In the genomic region with DNA sequence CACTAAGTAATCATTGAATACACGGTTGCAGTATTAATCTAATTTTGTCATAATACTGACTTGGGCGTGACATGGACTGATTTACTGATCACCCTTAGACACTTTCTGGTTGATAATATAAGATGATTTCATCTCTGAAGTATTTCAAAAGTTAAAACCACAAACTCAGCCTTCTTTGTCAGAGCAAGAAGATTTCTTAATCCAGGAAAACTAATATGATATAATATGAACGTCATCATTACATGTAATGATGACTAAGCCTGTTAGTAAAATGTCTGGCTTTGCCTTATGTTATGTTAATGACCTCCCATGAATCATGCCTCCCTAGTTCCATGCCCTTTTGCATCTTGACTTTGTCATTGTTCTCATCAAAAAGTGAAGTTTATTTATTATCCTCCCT, we compare ENCODE assay signal across 15 cellular contexts.
DNase-seq lines count a peak whose midpoint lies in the region; ATAC-seq and TF ChIP-seq lines count a peak whose summit lies in the region.
"Had no signal": no experiment of that assay in that cellular context is flagged by ENCODE, and none has a peak within 500 bp of the region (broad histone marks: within the 10 kb centered on the region; RNA-seq: fewer than 3 reads in every experiment).

No MANE protein-coding gene starts in this region.

- TF ChIP-seq POLR2A in IMR-90 (IDR thresholded peaks at IDR 0.05; ENCODE audit: low read depth, low read length), result no peak

- CTCF ChIA-PET in IMR-90 (lab: Yijun Ruan, JAX), result no interaction called here

- intact Hi-C loops in IMR-90 (cut with micrococcal nuclease), result no loop called here
- intact Hi-C loops in left cardiac atrium (cut with DNase I), result no loop called here

- dilution Hi-C loops in IMR-90 (cut with HindIII; ENCODE audit: low sequenced_read_pairs, unreplicated experiment), result no loop called here

- H4K5ac ChIP-seq in IMR-90 (ENCODE audit: low read depth, low read length), result no peak overlapping the region

- BruUV-seq in IMR-90 (replicated peaks; lab: Mats Ljungman, UMichigan), result no TSS peak

- DNase-seq in AG09309 (ENCODE audit: low read depth) (peak; percentile 17), IMR-90 (peak; percentile 87), cardiac fibroblast (ENCODE audit: low read depth in 2 of 2) (peak; percentile 64 to 94), mesenchymal stem cell (peak; percentile 58), left cardiac atrium (no peak), epidermal melanocyte (ENCODE audit: insufficient read length, low spot score) (no peak)
- DNase-seq in activated naive CD4-positive, alpha-beta T cell treated with Interleukin-2 at 50 U/mL for 16 hours, result no peak
- DNase-seq: activated naive CD4-positive, alpha-beta T cell treated with anti-CD3 and anti-CD28 coated beads for 36 hours; C1 segment of cervical spinal cord; GOT3; NK-92 treated with Interleukin-12 subunit alpha and Interleukin-12 subunit beta, amount 100 ng/mL, for 24 hours had no signal

- TF ChIP-seq CTCF in AG09309 (IDR thresholded peaks at IDR 0.05; ENCODE audit: control insufficient read depth, insufficient read depth, low read depth, low read length, missing control alignments), result no peak
- no peak for TF ChIP-seq CTCF in IMR-90 (conservative IDR thresholded peaks at IDR 0.05; ENCODE audit: low read depth, low read length)
- TF ChIP-seq CTCF in cardiac fibroblast (IDR thresholded peaks at IDR 0.05; ENCODE audit: low read depth, low read length), result no peak

- H3K23ac ChIP-seq in IMR-90 (ENCODE audit: low read depth, low read length) (no peak overlapping the region), mesenchymal stem cell (ENCODE audit: low read length in 2 of 2) (no peak overlapping the region)

- H4K8ac ChIP-seq in IMR-90 (ENCODE audit: low read depth in 2 of 2, low read length in 2 of 2), result no peak overlapping the region
- H4K8ac ChIP-seq in mesenchymal stem cell (ENCODE audit: low read length), result no peak overlapping the region

- no peak overlapping the region for H2AK9ac ChIP-seq in IMR-90 (replicated peaks; ENCODE audit: low read depth, low read length, poor library complexity)

- ATAC-seq in IMR-90 (ENCODE audit: low read depth) (peak; percentile 57), left cardiac atrium (no peak), GM21737 (IDR thresholded peaks at IDR 0.05; ENCODE audit: unreplicated experiment) (no peak)

- no peak overlapping the region for H4K91ac ChIP-seq in IMR-90 (ENCODE audit: insufficient read depth, low read depth, low read length)
- H4K91ac ChIP-seq in mesenchymal stem cell (ENCODE audit: low read length), result no peak overlapping the region

- H2BK5ac ChIP-seq in IMR-90 (ENCODE audit: low read depth, low read length, poor library complexity, severe bottlenecking) (no peak overlapping the region), mesenchymal stem cell (ENCODE audit: low read depth, low read length, poor library complexity, severe bottlenecking) (no peak overlapping the region)

- H3K27ac ChIP-seq in IMR-90 (ENCODE audit: insufficient read depth, low read length), result no peak overlapping the region
- no peak overlapping the region for H3K27ac ChIP-seq in mesenchymal stem cell (ENCODE audit: low read length, poor library complexity, severe bottlenecking)
- H3K27ac ChIP-seq: parathyroid adenoma, tibial nerve, VCaP had no signal

- no peaks in the 10 kb centered on the region for H4K20me1 ChIP-seq in IMR-90 (ENCODE audit: insufficient read depth, low read length)

- H3K56ac ChIP-seq in IMR-90 (ENCODE audit: extremely low read depth, insufficient read depth, low read length), result no peak overlapping the region

- no peaks in the 10 kb centered on the region for H3K27me3 ChIP-seq in IMR-90 (ENCODE audit: control insufficient read depth, insufficient read depth, low read length)
- no peaks in the 10 kb centered on the region for H3K27me3 ChIP-seq in mesenchymal stem cell (ENCODE audit: control insufficient read depth in 1 of 2, insufficient read depth in 1 of 2, low read length in 2 of 2)
- H3K27me3 ChIP-seq: tibial nerve had no signal

- in situ Hi-C loops in IMR-90 (cut with MboI; ENCODE audit: low sequenced_read_pairs), result no loop called here

- TF ChIP-seq RAD21 in IMR-90 (IDR thresholded peaks at IDR 0.05; ENCODE audit: low read length), result no peak

- H2BK120ac ChIP-seq in IMR-90 (ENCODE audit: low read depth, low read length), result no peak overlapping the region
- no peak overlapping the region for H2BK120ac ChIP-seq in mesenchymal stem cell (ENCODE audit: low read depth, low read length)

- H2BK20ac ChIP-seq in IMR-90 (ENCODE audit: low read depth, low read length), result no peak overlapping the region

- H3K4me1 ChIP-seq in IMR-90 (ENCODE audit: control insufficient read depth, insufficient read depth, low read length), result 0 out of 2 replicates have a peak, but pooled peaks cover 1% of the 10 kb centered on the region
- no peaks in the 10 kb centered on the region for H3K4me1 ChIP-seq in mesenchymal stem cell (ENCODE audit: control insufficient read depth, insufficient read depth, low read depth, low read length)
- H3K4me1 ChIP-seq: parathyroid adenoma, tibial nerve had no signal

- H3K14ac ChIP-seq in IMR-90 (replicated peaks; ENCODE audit: low read depth, low read length) (no peak overlapping the region), mesenchymal stem cell (ENCODE audit: low read length in 2 of 2) (no peak overlapping the region)

- no peaks in the 10 kb centered on the region for H3K9me1 ChIP-seq in IMR-90 (ENCODE audit: insufficient read depth, low read length)

- no peaks in the 10 kb centered on the region for H3K79me1 ChIP-seq in IMR-90 (ENCODE audit: low read depth in 1 of 2, low read length in 2 of 2)
- H3K79me1 ChIP-seq in mesenchymal stem cell (replicated peaks; ENCODE audit: low read length, poor library complexity, severe bottlenecking), result no peaks in the 10 kb centered on the region

- WGBS in IMR-90 (ENCODE audit: extremely low coverage in 2 of 2, insufficient read length in 1 of 2), 2 experiments, result no CpG with 5 or more reads among the region's 3 CpGs
- 57% methylated on average over 1 of the region's 3 CpGs for WGBS in mesenchymal stem cell

- no peak overlapping the region for H2BK15ac ChIP-seq in IMR-90 (ENCODE audit: low read depth, low read length)
- no peak overlapping the region for H2BK15ac ChIP-seq in mesenchymal stem cell (ENCODE audit: low read depth, poor library complexity, severe bottlenecking)

- H3K9ac ChIP-seq in IMR-90 (ENCODE audit: low read depth, low read length) (no peak overlapping the region), mesenchymal stem cell (ENCODE audit: low read length) (no peak overlapping the region)
- H3K9ac ChIP-seq: parathyroid adenoma had no signal

- POLR2A ChIA-PET in IMR-90 (lab: Charles Lee; ENCODE audit: unreplicated experiment), result no interaction called here

- H2AK5ac ChIP-seq in IMR-90 (ENCODE audit: low read depth, low read length), result no peak overlapping the region
- no peak overlapping the region for H2AK5ac ChIP-seq in mesenchymal stem cell (ENCODE audit: low read length, severe bottlenecking)

- no peak overlapping the region for H2BK12ac ChIP-seq in mesenchymal stem cell (ENCODE audit: low read length in 2 of 2)

- H2AFZ ChIP-seq in IMR-90 (replicated peaks; ENCODE audit: low read length, poor library complexity), result no peak overlapping the region
- H2AFZ ChIP-seq in mesenchymal stem cell (ENCODE audit: low read depth, low read length), result no peak overlapping the region
- H2AFZ ChIP-seq: parathyroid adenoma had no signal

- no peak overlapping the region for H3K4me3 ChIP-seq in AG09309 (ENCODE audit: control insufficient read depth, low read depth, low read length)
- H3K4me3 ChIP-seq in IMR-90 (ENCODE audit: insufficient read depth, low read depth, low read length), result no peak overlapping the region
- no peak overlapping the region for H3K4me3 ChIP-seq in cardiac fibroblast (replicated peaks in 1 of 2; ENCODE audit: low read depth in 2 of 2, low read length in 2 of 2)
- no peak overlapping the region for H3K4me3 ChIP-seq in mesenchymal stem cell (ENCODE audit: insufficient read depth in 1 of 2, low read depth in 1 of 2, low read length in 2 of 2)
- H3K4me3 ChIP-seq: tibial nerve had no signal

- H3K9me3 ChIP-seq in IMR-90 (ENCODE audit: control insufficient read depth, insufficient read depth, low read length) (no peaks in the 10 kb centered on the region), mesenchymal stem cell (ENCODE audit: control insufficient read depth, low read length) (no peaks in the 10 kb centered on the region)
- H3K9me3 ChIP-seq: tibial nerve had no signal

- H3K18ac ChIP-seq in IMR-90 (ENCODE audit: low read depth, low read length) (no peak overlapping the region), mesenchymal stem cell (ENCODE audit: low read depth in 1 of 2, low read length in 2 of 2) (no peak overlapping the region)

- H3K36me3 ChIP-seq in IMR-90 (ENCODE audit: control insufficient read depth, insufficient read depth, low read length), result no peaks in the 10 kb centered on the region
- no peaks in the 10 kb centered on the region for H3K36me3 ChIP-seq in mesenchymal stem cell (ENCODE audit: control insufficient read depth in 1 of 2, insufficient read depth in 2 of 2, low read depth in 1 of 2, low read length in 2 of 2)
- H3K36me3 ChIP-seq: tibial nerve had no signal

- no peak overlapping the region; the same call in 1 of the 2 replicates for H3K4ac ChIP-seq in IMR-90 (ENCODE audit: low read depth, low read length)
- no peak overlapping the region for H3K4ac ChIP-seq in mesenchymal stem cell (ENCODE audit: low read depth in 1 of 2, low read length in 2 of 2)

- no peak overlapping the region for H3K4me2 ChIP-seq in IMR-90 (ENCODE audit: low read depth, low read length)
- H3K4me2 ChIP-seq in mesenchymal stem cell (ENCODE audit: low read length, poor library complexity, severe bottlenecking), result no peak overlapping the region

TF ChIP-seq in IMR-90, 13 proteins besides CTCF, POLR2A, EP300 and RAD21:
- TF ChIP-seq RCOR1 (IDR thresholded peaks at IDR 0.05; ENCODE audit: insufficient replicate concordance, low read length) (no peak), MXI1 (IDR thresholded peaks at IDR 0.05; ENCODE audit: borderline replicate concordance, low read depth, low read length) (no peak), FOS (IDR thresholded peaks at IDR 0.05; ENCODE audit: low read depth, low read length) (peak; percentile 74; the same call in 1 of the 2 replicates), MAFK (IDR thresholded peaks at IDR 0.05; ENCODE audit: low read depth, low read length) (peak; percentile 57; the same call in 1 of the 2 replicates), NFE2L2 (IDR thresholded peaks at IDR 0.05; ENCODE audit: low read depth, low read length) (peak; percentile 46; the same call in 1 of the 2 replicates), CEBPB (IDR thresholded peaks at IDR 0.05; ENCODE audit: low read depth, low read length) (peak; percentile 73; the same call in 1 of the 2 replicates)
TF ChIP-seq in IMR-90: peak in this region for 4.

Comparison
In these comparisons a context has a peak if more than half of its experiments do, and no peak if none do; other contexts are left out.
1. DNase-seq: peak in AG09309 (single experiment), IMR-90 (single experiment), cardiac fibroblast (2 of 2) and mesenchymal stem cell (single experiment); none in left cardiac atrium (single experiment), epidermal melanocyte (single experiment) and activated naive CD4-positive, alpha-beta T cell treated with Interleukin-2 at 50 U/mL for 16 hours (single experiment).